8 cellular contexts compared by ENCODE assay signal in genomic region chr19:58326914-58327726, GRCh38. TPM values are rescaled to one million over a fixed set of nuclear protein-coding genes. Genes with fewer than 3 reads are reported as not detected.
A peak's percentile ranks its signal among the peaks of the same experiment; 100 is the strongest.
DNase-seq lines count a peak whose midpoint lies in the region; ATAC-seq and TF ChIP-seq lines count a peak whose summit lies in the region.

ZSCAN22 (plus strand) TSS chr19:58326994; CDS start chr19:58334803, 7,809 bp downstream.

- H3K27ac ChIP-seq in prostate gland: peak within 1 kb of the TSS; percentile 86 to 89

- TF ChIP-seq POLR2A in prostate gland (IDR thresholded peaks at IDR 0.05): peak; percentile 29

- peak within 1 kb of the TSS; percentile 66 to 67 for H3K4me3 ChIP-seq in prostate gland

- ATAC-seq in HG02840 (IDR thresholded peaks at IDR 0.05; ENCODE audit: low FRiP score, unreplicated experiment) (peak; percentile 86), left ventricle myocardium superior (peak; percentile 98)

- no peaks in the 10 kb centered on the region for H3K4me1 ChIP-seq in prostate gland (replicated peaks)

- under 1% methylated on average over 51 of the region's 62 CpGs for whole genome bisulfite sequencing in prostate gland

- H3K27me3 ChIP-seq in prostate gland (replicated peaks; ENCODE audit: insufficient read depth): no peaks in the 10 kb centered on the region

- H3K36me3 ChIP-seq in prostate gland: no peaks in the 10 kb centered on the region

- TF ChIP-seq CTCF in GM13977 (IDR thresholded peaks at IDR 0.05; ENCODE audit: extremely low read depth, insufficient read depth, missing control alignments) (no peak), prostate gland (IDR thresholded peaks at IDR 0.05) (peak in 2 of 4 experiments; percentile 14 to 26)

- intact Hi-C loops in left ventricle myocardium superior (cut with micrococcal nuclease) (no loop called here), prostate gland (cut with DNase I) (loop anchor here (2.0 to 5.0 kb wide), 2 partner anchors 35 to 54 kb away; partner anchors contain the start of genes ZNF497 and ZNF837)

- DNase-seq in GM13977 (ENCODE audit: low spot score) (peak; percentile 94), NCI-H1436 (lab: John Stamatoyannopoulos, UW) (peak; percentile 95), SW480 (ENCODE audit: low spot score) (peak; percentile 97), amniotic stem cell (lab: John Stamatoyannopoulos, UW) (peak; percentile 96), left ventricle myocardium superior (peak; percentile 98), prostate gland (ENCODE audit: low spot score) (peak; percentile 97), ureter (ENCODE audit: low spot score) (peak; percentile 97)

- in situ Hi-C loops in GM13977 (cut with MboI; ENCODE audit: low pct_unique_long_range_greater_than_20kb, low sequenced_read_pairs, unreplicated experiment): no loop called here

- H3K9me3 ChIP-seq in prostate gland: no peaks in the 10 kb centered on the region

RNA-seq across cellular contexts. Expression of gene ZSCAN22, which starts in this region (rescaled TPM):
- total RNA-seq in left ventricle myocardium superior (1.5 TPM), prostate gland (1 to 10 TPM; 2.7 to 4.1 TPM), ureter (3.5 TPM)

Comparison
In these comparisons a context has a peak if more than half of its experiments do, and no peak if none do; other contexts are left out.
1. Peak in every context shown above with its lines: DNase-seq, ATAC-seq, H3K4me3 ChIP-seq and H3K27ac ChIP-seq.